ENCODE assay signal across 11 cellular contexts in the genomic region with DNA sequence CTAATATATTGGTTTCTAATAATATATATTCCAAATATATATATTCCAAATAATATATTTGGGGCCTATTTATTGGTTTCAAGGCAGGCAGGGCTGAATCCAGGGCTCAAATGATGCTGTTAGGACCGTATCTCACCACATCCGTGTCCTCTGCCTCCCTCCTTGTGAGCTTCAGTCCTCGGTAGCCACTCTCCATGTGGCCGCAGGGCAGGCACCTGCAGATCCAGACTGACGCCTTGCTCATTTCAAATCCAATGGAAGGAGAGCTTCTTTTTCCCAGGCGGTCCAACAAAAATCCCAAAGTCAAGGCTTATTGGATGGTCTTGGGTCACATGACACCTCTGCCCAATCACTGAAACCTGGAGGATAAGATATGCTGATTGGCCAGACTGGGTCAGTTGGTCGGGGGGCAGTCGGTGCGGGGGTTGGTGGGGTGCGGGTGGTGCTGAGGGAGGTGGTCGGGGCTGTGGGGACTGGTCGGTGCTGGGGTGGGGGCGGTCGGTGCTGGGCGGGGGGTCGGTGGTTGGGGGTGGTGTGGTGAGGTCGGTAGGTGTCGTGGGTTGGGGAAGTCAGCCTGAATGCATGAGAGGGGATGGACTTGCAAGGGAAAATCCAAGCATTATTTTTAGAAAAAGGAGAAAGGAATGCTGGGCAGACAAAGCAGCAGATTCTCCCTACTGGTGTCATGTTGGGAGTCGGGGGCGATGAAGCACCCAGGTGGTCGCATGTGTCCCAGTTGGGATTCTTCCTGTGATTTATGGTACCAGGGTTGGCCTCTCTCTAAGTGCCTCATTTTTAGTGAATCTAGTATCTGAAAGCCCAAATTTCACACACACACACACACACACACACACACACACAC.
DNase-seq lines count a peak whose midpoint lies in the region; ATAC-seq, FAIRE-seq and TF ChIP-seq lines count a peak whose summit lies in the region.
"Had no signal": no experiment of that assay in that cellular context is flagged by ENCODE, and none has a peak within 500 bp of the region (broad histone marks: within the 10 kb centered on the region; RNA-seq: fewer than 3 reads in every experiment).

No MANE protein-coding gene starts in this region.

- H3K27me3 ChIP-seq in K562 (ENCODE audit: control insufficient read depth in 2 of 2, insufficient read depth in 2 of 2, low read length in 2 of 2) (peaks cover 4 to 63% of the 10 kb centered on the region in 2 experiments; a peak in 4 of 5 replicates), mucosa of rectum (ENCODE audit: control insufficient read depth in 2 of 2, insufficient read depth in 2 of 2, low read length in 2 of 2) (peaks cover 0 to 3% of the 10 kb centered on the region in 2 donors), transverse colon (no peaks in the 10 kb centered on the region), Karpas-422 (ENCODE audit: low read length) (0 out of 2 replicates have a peak, but pooled peaks cover 2% of the 10 kb centered on the region)
- H3K27me3 ChIP-seq: gastrocnemius medialis had no signal

- no TSS peak for BruUV-seq in K562 (replicated peaks; lab: Mats Ljungman, UMichigan)

- in situ Hi-C loops in K562 (cut with MboI): no loop called here
- in situ Hi-C loops in transverse colon (cut with MboI; ENCODE audit: low pct_ligation_motif_present in 1 of 4, low pct_unique_long_range_greater_than_20kb in 1 of 4, low sequenced_read_pairs in 3 of 4): no loop called here

- H3K36me3 Mint-ChIP-seq in activated naive CD8-positive, alpha-beta T cell: peaks cover 14% of the 10 kb centered on the region
- peaks cover 2% of the 10 kb centered on the region for H3K36me3 Mint-ChIP-seq in activated naive CD8-positive, alpha-beta T cell treated with anti-CD3 and anti-CD28 coated beads for 36 hours

- WGBS in K562 (ENCODE audit: insufficient coverage, low coverage, missing lambda C conversion rate): 49% methylated on average over 9 of the region's 21 CpGs
- WGBS in transverse colon (ENCODE audit: low coverage in 1 of 2), 2 donors: 84 to 86% methylated on average over 14 to 21 of the region's 21 CpGs

- H3K4me3 ChIP-seq in K562 (no peak overlapping the region), mucosa of rectum (ENCODE audit: low read length in 2 of 2) (no peak overlapping the region), transverse colon (no peak overlapping the region), Karpas-422 (ENCODE audit: low read length) (no peak overlapping the region)
- H3K4me3 ChIP-seq: gastrocnemius medialis had no signal

- POLR2A ChIA-PET in K562 (lab: Yijun Ruan, JAX): interaction anchor here (1.1 kb wide), 1 partner anchor 9 kb away, joined by 3 read pairs; no protein-coding TSS in a partner anchor

- H3K27ac Mint-ChIP-seq in activated naive CD8-positive, alpha-beta T cell: no peak overlapping the region
- no peak overlapping the region for H3K27ac Mint-ChIP-seq in activated naive CD8-positive, alpha-beta T cell treated with anti-CD3 and anti-CD28 coated beads for 36 hours

- H2AFZ ChIP-seq in K562 (ENCODE audit: low read depth, low read length) (no peak overlapping the region), Karpas-422 (ENCODE audit: low read length) (no peak overlapping the region)

- DNase-seq in activated naive CD8-positive, alpha-beta T cell treated with anti-CD3 and anti-CD28 coated beads for 36 hours: no peak
- DNase-seq in K562 (ENCODE audit: extremely low read depth in 1 of 4, low spot score in 3 of 4): peak in 1 of 4 experiments; percentile 32
- no peak for DNase-seq in transverse colon
- no peak for DNase-seq in stimulated activated naive CD4-positive, alpha-beta T cell treated with Interleukin-2 at 50 U/mL for 16 hours (lab: John Stamatoyannopoulos, UW)
- DNase-seq in Karpas-422: no peak
- DNase-seq: gastrocnemius medialis; NCI-H524; stimulated activated CD4-positive, alpha-beta T cell treated with anti-CD3 and anti-CD28 coated beads, Interleukin-12 subunit alpha, Interleukin-12 subunit beta, amount 100 ng/mL, for 4 hours had no signal

- TF ChIP-seq CTCF in K562 (IDR thresholded peaks at IDR 0.05 in 2 of 3, conservative IDR thresholded peaks at IDR 0.05 in 1 of 3; ENCODE audit: insufficient read depth in 2 of 3, low read depth in 1 of 3, low read length in 3 of 3): no peak
- no peak for TF ChIP-seq CTCF in transverse colon (IDR thresholded peaks at IDR 0.05)

- no peak overlapping the region for H3K4me2 ChIP-seq in K562 (ENCODE audit: insufficient read depth, low read length)
- no peak overlapping the region for H3K4me2 ChIP-seq in Karpas-422 (ENCODE audit: low read depth, low read length, poor library complexity, severe bottlenecking)

- no peaks in the 10 kb centered on the region for H3K9me1 ChIP-seq in K562 (ENCODE audit: control insufficient read depth, insufficient read depth, low read length)

- no peaks in the 10 kb centered on the region; the same call in 1 of the 2 replicates for H4K20me1 ChIP-seq in K562 (replicated peaks; ENCODE audit: control insufficient read depth, insufficient read depth, low read length)
- H4K20me1 ChIP-seq in Karpas-422 (ENCODE audit: insufficient read depth, low read depth, low read length): no peaks in the 10 kb centered on the region

- TF ChIP-seq POLR2A in K562 (conservative IDR thresholded peaks at IDR 0.05) (no peak), transverse colon (IDR thresholded peaks at IDR 0.05) (no peak)

- TF ChIP-seq RAD21 in K562 (CRISPR knock-in tag; conservative IDR thresholded peaks at IDR 0.05 in 1 of 2, IDR thresholded peaks at IDR 0.05 in 1 of 2): no peak

- H3K4me1 Mint-ChIP-seq in activated naive CD8-positive, alpha-beta T cell (ENCODE audit: low read depth): peaks cover 23% of the 10 kb centered on the region
- H3K4me1 Mint-ChIP-seq in activated naive CD8-positive, alpha-beta T cell treated with anti-CD3 and anti-CD28 coated beads for 36 hours: peaks cover 22% of the 10 kb centered on the region

- H3K9me3 Mint-ChIP-seq in activated naive CD8-positive, alpha-beta T cell (ENCODE audit: low read depth): no peaks in the 10 kb centered on the region
- H3K9me3 Mint-ChIP-seq in activated naive CD8-positive, alpha-beta T cell treated with anti-CD3 and anti-CD28 coated beads for 36 hours: no peaks in the 10 kb centered on the region

- H3K9me2 ChIP-seq in Karpas-422 (replicated peaks; ENCODE audit: insufficient read depth, low read length): no peaks in the 10 kb centered on the region

- intact Hi-C loops in K562 (cut with micrococcal nuclease) (no loop called here), transverse colon (cut with DNase I; ENCODE audit: low total_unique reads) (no loop called here)

- TF ChIP-seq EP300 in K562 (IDR thresholded peaks at IDR 0.05; ENCODE audit: low read length): no peak
- no peak for TF ChIP-seq EP300 in transverse colon (IDR thresholded peaks at IDR 0.05; ENCODE audit: low read depth)

- H3K36me3 ChIP-seq in K562 (ENCODE audit: control insufficient read depth, insufficient read depth, low read length) (no peaks in the 10 kb centered on the region), mucosa of rectum (ENCODE audit: control insufficient read depth in 2 of 2, insufficient read depth in 2 of 2, low read length in 2 of 2) (no peaks in the 10 kb centered on the region), transverse colon (no peaks in the 10 kb centered on the region), Karpas-422 (ENCODE audit: insufficient read depth, low read length) (no peaks in the 10 kb centered on the region)
- H3K36me3 ChIP-seq: gastrocnemius medialis had no signal

- CTCF ChIA-PET in K562 (lab: Yijun Ruan, JAX; ENCODE audit: low intra/inter-chr PET ratio): no interaction called here

- H3K79me2 ChIP-seq in K562 (ENCODE audit: control insufficient read depth, insufficient read depth, low read length) (no peaks in the 10 kb centered on the region), Karpas-422 (ENCODE audit: low read length) (no peaks in the 10 kb centered on the region)

- FAIRE-seq in K562 (lab: Jason Lieb, UNC): no peak

- no peak overlapping the region for H3K27ac ChIP-seq in K562 (ENCODE audit: extremely low read depth, low read depth, low read length)
- H3K27ac ChIP-seq in mucosa of rectum (ENCODE audit: low read depth in 2 of 2, low read length in 2 of 2): peak overlapping the region; percentile 55 to 60
- peak overlapping the region; percentile 81 to 93 (median 88) for H3K27ac ChIP-seq in transverse colon
- H3K27ac ChIP-seq in Karpas-422 (ENCODE audit: low read length): no peak overlapping the region
- H3K27ac ChIP-seq: gastrocnemius medialis had no signal

- H3K9ac ChIP-seq in K562 (ENCODE audit: insufficient read depth in 1 of 2, low read depth in 2 of 2, low read length in 2 of 2) (no peak overlapping the region), mucosa of rectum (ENCODE audit: low read depth in 1 of 2, low read length in 2 of 2) (no peak overlapping the region), Karpas-422 (ENCODE audit: low read length) (no peak overlapping the region)

- ATAC-seq in K562 (no peak), GM18909 (IDR thresholded peaks at IDR 0.05; ENCODE audit: poor library complexity, unreplicated experiment) (no peak)

- peaks cover 3% of the 10 kb centered on the region for H3K27me3 Mint-ChIP-seq in activated naive CD8-positive, alpha-beta T cell
- H3K27me3 Mint-ChIP-seq in activated naive CD8-positive, alpha-beta T cell treated with anti-CD3 and anti-CD28 coated beads for 36 hours: peaks cover 59% of the 10 kb centered on the region

- peak overlapping the region; percentile 25 for H3K4me3 Mint-ChIP-seq in activated naive CD8-positive, alpha-beta T cell
- no peak overlapping the region for H3K4me3 Mint-ChIP-seq in activated naive CD8-positive, alpha-beta T cell treated with anti-CD3 and anti-CD28 coated beads for 36 hours

- H3K9me3 ChIP-seq in K562 (replicated peaks; ENCODE audit: control insufficient read depth, insufficient read depth, low read depth, low read length): no peaks in the 10 kb centered on the region
- no peaks in the 10 kb centered on the region for H3K9me3 ChIP-seq in mucosa of rectum (ENCODE audit: control insufficient read depth in 2 of 2, low read length in 2 of 2)
- no peaks in the 10 kb centered on the region for H3K9me3 ChIP-seq in transverse colon
- H3K9me3 ChIP-seq in Karpas-422 (ENCODE audit: low read length): no peaks in the 10 kb centered on the region
- H3K9me3 ChIP-seq: gastrocnemius medialis had no signal

- H3K4me1 ChIP-seq in K562 (replicated peaks in 1 of 2; ENCODE audit: control insufficient read depth in 2 of 2, insufficient read depth in 2 of 2, low read length in 2 of 2) (peaks cover 6 to 7% of the 10 kb centered on the region in 2 experiments; a peak in 4 of 5 replicates), mucosa of rectum (ENCODE audit: control insufficient read depth in 2 of 2, insufficient read depth in 2 of 2, low read length in 2 of 2) (peaks cover 4 to 7% of the 10 kb centered on the region in 2 donors), transverse colon (peaks cover 11 to 20% (median 12%) of the 10 kb centered on the region in 4 donors), Karpas-422 (ENCODE audit: low read length) (peaks cover 49% of the 10 kb centered on the region)
- H3K4me1 ChIP-seq: gastrocnemius medialis had no signal

TF ChIP-seq in K562, 482 proteins besides CTCF, POLR2A, EP300 and RAD21 (continues in another document):
- no peak for TF ChIP-seq ZNF165 (CRISPR knock-in tag; IDR thresholded peaks at IDR 0.05; ENCODE audit: borderline replicate concordance)
- peak; percentile 36; the same call in 1 of the 2 replicates for TF ChIP-seq RAD51 (IDR thresholded peaks at IDR 0.05; ENCODE audit: borderline replicate concordance, low read depth)

Comparison
In these comparisons a context has a peak if more than half of its experiments do, and no peak if none do; other contexts are left out.
1. H3K27ac ChIP-seq: peak in mucosa of rectum (2 of 2) and transverse colon (4 of 4); none in K562 (single experiment) and Karpas-422 (single experiment).